ENCODE assay signal across 1 cellular context in the genomic region with DNA sequence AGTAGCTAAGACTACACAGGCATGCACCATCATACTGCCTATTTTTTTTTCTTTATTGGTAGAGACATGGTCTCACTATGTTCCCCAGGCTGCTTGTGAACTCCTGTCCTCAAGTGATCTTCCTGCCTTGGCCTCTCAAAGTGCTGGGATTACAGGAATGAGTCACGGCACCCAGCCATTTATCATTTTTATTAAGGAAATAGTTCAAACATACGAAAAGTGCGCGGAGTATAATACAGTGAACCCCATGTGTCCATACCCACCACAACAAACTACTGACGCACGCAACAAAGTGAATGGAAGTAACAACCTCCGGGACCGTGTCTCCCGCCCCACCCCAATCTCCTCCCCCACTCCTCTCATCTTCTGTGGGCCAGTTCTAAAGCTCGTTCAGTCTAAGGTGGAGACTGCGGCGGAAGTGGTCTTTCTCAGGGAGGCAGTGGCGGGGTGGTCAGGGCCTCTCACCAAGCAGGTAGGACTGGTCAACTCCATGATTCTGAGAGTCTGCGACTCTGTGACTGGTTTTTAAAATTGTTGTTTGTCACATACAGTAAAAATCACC.
TF ChIP-seq lines count a peak whose summit lies in the region.

No MANE protein-coding gene starts in this region.

TF ChIP-seq in K562, 482 proteins besides CTCF, POLR2A, EP300 and RAD21 (continued from another document and continues in another):
- TF ChIP-seq NRF1 (conservative IDR thresholded peaks at IDR 0.05 in 1 of 2, IDR thresholded peaks at IDR 0.05 in 1 of 2), result peak in 1 of 2 experiments; percentile 28; a peak in 1 of 4 replicates
- no peak; the same call in 1 of the 2 replicates for TF ChIP-seq NBN (IDR thresholded peaks at IDR 0.05; ENCODE audit: low read depth)
- TF ChIP-seq, protein P1, sequence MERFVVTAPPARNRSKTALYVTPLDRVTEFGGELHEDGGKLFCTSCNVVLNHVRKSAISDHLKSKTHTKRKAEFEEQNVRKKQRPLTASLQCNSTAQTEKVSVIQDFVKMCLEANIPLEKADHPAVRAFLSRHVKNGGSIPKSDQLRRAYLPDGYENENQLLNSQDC (CRISPR knock-in tag; IDR thresholded peaks at IDR 0.05), result no peak
- TF ChIP-seq KDM2B (CRISPR knock-in tag; IDR thresholded peaks at IDR 0.05), result no peak
- TF ChIP-seq PPARD (CRISPR knock-in tag; IDR thresholded peaks at IDR 0.05), result no peak
- TF ChIP-seq ZC3H8 (IDR thresholded peaks at IDR 0.05), result no peak
- no peak for TF ChIP-seq ZNF785 (CRISPR knock-in tag; IDR thresholded peaks at IDR 0.05)
- TF ChIP-seq FOS (IDR thresholded peaks at IDR 0.05; ENCODE audit: extremely low read depth, insufficient read length), result no peak
- no peak for TF ChIP-seq IFI16 (CRISPR knock-in tag; IDR thresholded peaks at IDR 0.05)
- TF ChIP-seq ZNF408 (CRISPR knock-in tag; IDR thresholded peaks at IDR 0.05; ENCODE audit: low read depth), result no peak
- TF ChIP-seq BRF1 (IDR thresholded peaks at IDR 0.05; ENCODE audit: borderline replicate concordance, extremely low read depth, insufficient read length), result no peak
- TF ChIP-seq, protein P2, sequence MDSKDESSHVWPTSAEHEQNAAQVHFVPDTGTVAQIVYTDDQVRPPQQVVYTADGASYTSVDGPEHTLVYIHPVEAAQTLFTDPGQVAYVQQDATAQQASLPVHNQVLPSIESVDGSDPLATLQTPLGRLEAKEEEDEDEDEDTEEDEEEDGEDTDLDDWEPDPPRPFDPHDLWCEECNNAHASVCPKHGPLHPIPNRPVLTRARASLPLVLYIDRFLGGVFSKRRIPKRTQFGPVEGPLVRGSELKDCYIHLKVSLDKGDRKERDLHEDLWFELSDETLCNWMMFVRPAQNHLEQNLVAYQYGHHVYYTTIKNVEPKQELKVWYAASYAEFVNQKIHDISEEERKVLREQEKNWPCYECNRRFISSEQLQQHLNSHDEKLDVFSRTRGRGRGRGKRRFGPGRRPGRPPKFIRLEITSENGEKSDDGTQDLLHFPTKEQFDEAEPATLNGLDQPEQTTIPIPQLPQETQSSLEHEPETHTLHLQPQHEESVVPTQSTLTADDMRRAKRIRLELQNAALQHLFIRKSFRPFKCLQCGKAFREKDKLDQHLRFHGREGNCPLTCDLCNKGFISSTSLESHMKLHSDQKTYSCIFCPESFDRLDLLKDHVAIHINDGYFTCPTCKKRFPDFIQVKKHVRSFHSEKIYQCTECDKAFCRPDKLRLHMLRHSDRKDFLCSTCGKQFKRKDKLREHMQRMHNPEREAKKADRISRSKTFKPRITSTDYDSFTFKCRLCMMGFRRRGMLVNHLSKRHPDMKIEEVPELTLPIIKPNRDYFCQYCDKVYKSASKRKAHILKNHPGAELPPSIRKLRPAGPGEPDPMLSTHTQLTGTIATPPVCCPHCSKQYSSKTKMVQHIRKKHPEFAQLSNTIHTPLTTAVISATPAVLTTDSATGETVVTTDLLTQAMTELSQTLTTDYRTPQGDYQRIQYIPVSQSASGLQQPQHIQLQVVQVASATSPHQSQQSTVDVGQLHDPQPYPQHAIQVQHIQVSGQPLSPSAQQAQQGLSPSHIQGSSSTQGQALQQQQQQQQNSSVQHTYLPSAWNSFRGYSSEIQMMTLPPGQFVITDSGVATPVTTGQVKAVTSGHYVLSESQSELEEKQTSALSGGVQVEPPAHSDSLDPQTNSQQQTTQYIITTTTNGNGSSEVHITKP (IDR thresholded peaks at IDR 0.05; ENCODE audit: partially characterized antibody), result peak; percentile 66
- no peak for TF ChIP-seq ARNT (IDR thresholded peaks at IDR 0.05)
- TF ChIP-seq, protein P3, sequence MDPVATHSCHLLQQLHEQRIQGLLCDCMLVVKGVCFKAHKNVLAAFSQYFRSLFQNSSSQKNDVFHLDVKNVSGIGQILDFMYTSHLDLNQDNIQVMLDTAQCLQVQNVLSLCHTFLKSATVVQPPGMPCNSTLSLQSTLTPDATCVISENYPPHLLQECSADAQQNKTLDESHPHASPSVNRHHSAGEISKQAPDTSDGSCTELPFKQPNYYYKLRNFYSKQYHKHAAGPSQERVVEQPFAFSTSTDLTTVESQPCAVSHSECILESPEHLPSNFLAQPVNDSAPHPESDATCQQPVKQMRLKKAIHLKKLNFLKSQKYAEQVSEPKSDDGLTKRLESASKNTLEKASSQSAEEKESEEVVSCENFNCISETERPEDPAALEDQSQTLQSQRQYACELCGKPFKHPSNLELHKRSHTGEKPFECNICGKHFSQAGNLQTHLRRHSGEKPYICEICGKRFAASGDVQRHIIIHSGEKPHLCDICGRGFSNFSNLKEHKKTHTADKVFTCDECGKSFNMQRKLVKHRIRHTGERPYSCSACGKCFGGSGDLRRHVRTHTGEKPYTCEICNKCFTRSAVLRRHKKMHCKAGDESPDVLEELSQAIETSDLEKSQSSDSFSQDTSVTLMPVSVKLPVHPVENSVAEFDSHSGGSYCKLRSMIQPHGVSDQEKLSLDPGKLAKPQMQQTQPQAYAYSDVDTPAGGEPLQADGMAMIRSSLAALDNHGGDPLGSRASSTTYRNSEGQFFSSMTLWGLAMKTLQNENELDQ (CRISPR knock-in tag; IDR thresholded peaks at IDR 0.05; ENCODE audit: borderline replicate concordance), result no peak
- TF ChIP-seq XRCC3 (IDR thresholded peaks at IDR 0.05), result no peak
- TF ChIP-seq, protein P4, sequence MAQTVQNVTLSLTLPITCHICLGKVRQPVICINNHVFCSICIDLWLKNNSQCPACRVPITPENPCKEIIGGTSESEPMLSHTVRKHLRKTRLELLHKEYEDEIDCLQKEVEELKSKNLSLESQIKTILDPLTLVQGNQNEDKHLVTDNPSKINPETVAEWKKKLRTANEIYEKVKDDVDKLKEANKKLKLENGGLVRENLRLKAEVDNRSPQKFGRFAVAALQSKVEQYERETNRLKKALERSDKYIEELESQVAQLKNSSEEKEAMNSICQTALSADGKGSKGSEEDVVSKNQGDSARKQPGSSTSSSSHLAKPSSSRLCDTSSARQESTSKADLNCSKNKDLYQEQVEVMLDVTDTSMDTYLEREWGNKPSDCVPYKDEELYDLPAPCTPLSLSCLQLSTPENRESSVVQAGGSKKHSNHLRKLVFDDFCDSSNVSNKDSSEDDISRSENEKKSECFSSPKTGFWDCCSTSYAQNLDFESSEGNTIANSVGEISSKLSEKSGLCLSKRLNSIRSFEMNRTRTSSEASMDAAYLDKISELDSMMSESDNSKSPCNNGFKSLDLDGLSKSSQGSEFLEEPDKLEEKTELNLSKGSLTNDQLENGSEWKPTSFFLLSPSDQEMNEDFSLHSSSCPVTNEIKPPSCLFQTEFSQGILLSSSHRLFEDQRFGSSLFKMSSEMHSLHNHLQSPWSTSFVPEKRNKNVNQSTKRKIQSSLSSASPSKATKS (CRISPR knock-in tag; IDR thresholded peaks at IDR 0.05), result no peak
- TF ChIP-seq ZNF79 (CRISPR knock-in tag; IDR thresholded peaks at IDR 0.05; ENCODE audit: low read depth), result no peak
- no peak for TF ChIP-seq ZNF586 (CRISPR knock-in tag; conservative IDR thresholded peaks at IDR 0.05)
- no peak for TF ChIP-seq CHD4 (IDR thresholded peaks at IDR 0.05; ENCODE audit: insufficient read depth, insufficient replicate concordance, low read depth, low read length, poor library complexity, severe bottlenecking)
- TF ChIP-seq FOXK2 (conservative IDR thresholded peaks at IDR 0.05 in 1 of 2, IDR thresholded peaks at IDR 0.05 in 1 of 2; ENCODE audit: low read depth in 2 of 2), result 0 out of 4 replicates have a peak, but pooled peaks of 1 of the 2 experiments have one; percentile 26
- TF ChIP-seq ZNF175 (CRISPR knock-in tag; IDR thresholded peaks at IDR 0.05; ENCODE audit: low read depth), result 0 out of 2 replicates have a peak, but pooled peaks have one; percentile 23
- TF ChIP-seq MCM5 (IDR thresholded peaks at IDR 0.05; ENCODE audit: low read depth), result no peak
- TF ChIP-seq, protein P5, sequence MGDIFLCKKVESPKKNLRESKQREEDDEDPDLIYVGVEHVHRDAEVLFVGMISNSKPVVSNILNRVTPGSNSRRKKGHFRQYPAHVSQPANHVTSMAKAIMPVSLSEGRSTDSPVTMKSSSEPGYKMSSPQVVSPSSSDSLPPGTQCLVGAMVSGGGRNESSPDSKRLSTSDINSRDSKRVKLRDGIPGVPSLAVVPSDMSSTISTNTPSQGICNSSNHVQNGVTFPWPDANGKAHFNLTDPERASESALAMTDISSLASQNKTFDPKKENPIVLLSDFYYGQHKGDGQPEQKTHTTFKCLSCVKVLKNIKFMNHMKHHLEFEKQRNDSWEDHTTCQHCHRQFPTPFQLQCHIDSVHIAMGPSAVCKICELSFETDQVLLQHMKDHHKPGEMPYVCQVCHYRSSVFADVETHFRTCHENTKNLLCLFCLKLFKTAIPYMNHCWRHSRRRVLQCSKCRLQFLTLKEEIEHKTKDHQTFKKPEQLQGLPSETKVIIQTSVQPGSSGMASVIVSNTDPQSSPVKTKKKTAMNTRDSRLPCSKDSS (IDR thresholded peaks at IDR 0.05; ENCODE audit: low read depth, partially characterized antibody), result no peak
- TF ChIP-seq CSDE1 (IDR thresholded peaks at IDR 0.05), result no peak
- no peak for TF ChIP-seq BCL6 (CRISPR knock-in tag; IDR thresholded peaks at IDR 0.05)
- TF ChIP-seq PRPF4 (IDR thresholded peaks at IDR 0.05; ENCODE audit: insufficient read depth, low read depth, low read length, poor library complexity, severe bottlenecking), result no peak
- TF ChIP-seq COPS2 (conservative IDR thresholded peaks at IDR 0.05), result no peak
- TF ChIP-seq, protein P6, sequence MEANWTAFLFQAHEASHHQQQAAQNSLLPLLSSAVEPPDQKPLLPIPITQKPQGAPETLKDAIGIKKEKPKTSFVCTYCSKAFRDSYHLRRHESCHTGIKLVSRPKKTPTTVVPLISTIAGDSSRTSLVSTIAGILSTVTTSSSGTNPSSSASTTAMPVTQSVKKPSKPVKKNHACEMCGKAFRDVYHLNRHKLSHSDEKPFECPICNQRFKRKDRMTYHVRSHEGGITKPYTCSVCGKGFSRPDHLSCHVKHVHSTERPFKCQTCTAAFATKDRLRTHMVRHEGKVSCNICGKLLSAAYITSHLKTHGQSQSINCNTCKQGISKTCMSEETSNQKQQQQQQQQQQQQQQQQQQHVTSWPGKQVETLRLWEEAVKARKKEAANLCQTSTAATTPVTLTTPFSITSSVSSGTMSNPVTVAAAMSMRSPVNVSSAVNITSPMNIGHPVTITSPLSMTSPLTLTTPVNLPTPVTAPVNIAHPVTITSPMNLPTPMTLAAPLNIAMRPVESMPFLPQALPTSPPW (CRISPR knock-in tag; IDR thresholded peaks at IDR 0.05), result peak; percentile 53
- TF ChIP-seq SNRNP70 (optimal IDR thresholded peaks at IDR 0.05; ENCODE audit: low read depth, low read length), result no peak
- TF ChIP-seq ZNF766 (CRISPR knock-in tag; conservative IDR thresholded peaks at IDR 0.05), result peak; percentile 47; the same call in 1 of the 2 replicates
- TF ChIP-seq, protein P7, sequence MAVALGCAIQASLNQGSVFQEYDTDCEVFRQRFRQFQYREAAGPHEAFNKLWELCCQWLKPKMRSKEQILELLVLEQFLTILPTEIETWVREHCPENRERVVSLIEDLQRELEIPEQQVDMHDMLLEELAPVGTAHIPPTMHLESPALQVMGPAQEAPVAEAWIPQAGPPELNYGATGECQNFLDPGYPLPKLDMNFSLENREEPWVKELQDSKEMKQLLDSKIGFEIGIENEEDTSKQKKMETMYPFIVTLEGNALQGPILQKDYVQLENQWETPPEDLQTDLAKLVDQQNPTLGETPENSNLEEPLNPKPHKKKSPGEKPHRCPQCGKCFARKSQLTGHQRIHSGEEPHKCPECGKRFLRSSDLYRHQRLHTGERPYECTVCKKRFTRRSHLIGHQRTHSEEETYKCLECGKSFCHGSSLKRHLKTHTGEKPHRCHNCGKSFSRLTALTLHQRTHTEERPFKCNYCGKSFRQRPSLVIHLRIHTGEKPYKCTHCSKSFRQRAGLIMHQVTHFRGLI (CRISPR knock-in tag; IDR thresholded peaks at IDR 0.05), result no peak
- no peak for TF ChIP-seq SIRT6 (IDR thresholded peaks at IDR 0.05; ENCODE audit: low read depth, low read length)
- TF ChIP-seq SREBF1 (IDR thresholded peaks at IDR 0.05; ENCODE audit: borderline replicate concordance, low read depth, low read length), result no peak
- TF ChIP-seq SMARCC2 (IDR thresholded peaks at IDR 0.05; ENCODE audit: low read depth), result no peak
- TF ChIP-seq, protein P8, sequence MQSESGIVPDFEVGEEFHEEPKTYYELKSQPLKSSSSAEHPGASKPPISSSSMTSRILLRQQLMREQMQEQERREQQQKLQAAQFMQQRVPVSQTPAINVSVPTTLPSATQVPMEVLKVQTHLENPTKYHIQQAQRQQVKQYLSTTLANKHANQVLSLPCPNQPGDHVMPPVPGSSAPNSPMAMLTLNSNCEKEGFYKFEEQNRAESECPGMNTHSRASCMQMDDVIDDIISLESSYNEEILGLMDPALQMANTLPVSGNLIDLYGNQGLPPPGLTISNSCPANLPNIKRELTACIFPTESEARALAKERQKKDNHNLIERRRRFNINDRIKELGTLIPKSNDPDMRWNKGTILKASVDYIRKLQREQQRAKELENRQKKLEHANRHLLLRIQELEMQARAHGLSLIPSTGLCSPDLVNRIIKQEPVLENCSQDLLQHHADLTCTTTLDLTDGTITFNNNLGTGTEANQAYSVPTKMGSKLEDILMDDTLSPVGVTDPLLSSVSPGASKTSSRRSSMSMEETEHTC (IDR thresholded peaks at IDR 0.05), result no peak
- no peak for TF ChIP-seq HNRNPUL1 (IDR thresholded peaks at IDR 0.05; ENCODE audit: low read length)
- TF ChIP-seq, protein P9, sequence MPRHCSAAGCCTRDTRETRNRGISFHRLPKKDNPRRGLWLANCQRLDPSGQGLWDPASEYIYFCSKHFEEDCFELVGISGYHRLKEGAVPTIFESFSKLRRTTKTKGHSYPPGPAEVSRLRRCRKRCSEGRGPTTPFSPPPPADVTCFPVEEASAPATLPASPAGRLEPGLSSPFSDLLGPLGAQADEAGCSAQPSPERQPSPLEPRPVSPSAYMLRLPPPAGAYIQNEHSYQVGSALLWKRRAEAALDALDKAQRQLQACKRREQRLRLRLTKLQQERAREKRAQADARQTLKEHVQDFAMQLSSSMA (CRISPR knock-in tag; IDR thresholded peaks at IDR 0.05), result no peak
- no peak for TF ChIP-seq ZFP1 (CRISPR knock-in tag; IDR thresholded peaks at IDR 0.05)
- TF ChIP-seq NCOA2 (IDR thresholded peaks at IDR 0.05; ENCODE audit: partially characterized antibody in 2 of 2), result no peak
